1 cellular context compared by ENCODE assay signal in genomic region chr17:42547698-42548069, GRCh38.
TF ChIP-seq lines count a peak whose summit lies in the region.

No MANE protein-coding gene starts in this region.

TF ChIP-seq in endothelial cell of umbilical vein, 7 proteins besides CTCF, POLR2A, EP300 and RAD21:
- TF ChIP-seq GATA2 (IDR thresholded peaks at IDR 0.05; ENCODE audit: insufficient read depth, insufficient read length, low read depth, low read length) = no peak
- no peak for TF ChIP-seq POLR2AphosphoS5 (IDR thresholded peaks at IDR 0.05; ENCODE audit: insufficient read depth, low read depth, low read length)
- no peak for TF ChIP-seq MYC (IDR thresholded peaks at IDR 0.05; ENCODE audit: low read depth, low read length)
- TF ChIP-seq MAX (IDR thresholded peaks at IDR 0.05; ENCODE audit: insufficient read depth, insufficient read length) = no peak
- TF ChIP-seq EZH2 (IDR thresholded peaks at IDR 0.05; ENCODE audit: borderline replicate concordance, low read depth, low read length, severe bottlenecking) = no peak
- TF ChIP-seq FOS (IDR thresholded peaks at IDR 0.05; ENCODE audit: borderline replicate concordance, insufficient read depth, low read length) = no peak
- no peak for TF ChIP-seq JUN (IDR thresholded peaks at IDR 0.05; ENCODE audit: borderline replicate concordance, insufficient read depth, insufficient read length, low read depth)
